ENCODE assay signal across 8 cellular contexts in the genomic region with DNA sequence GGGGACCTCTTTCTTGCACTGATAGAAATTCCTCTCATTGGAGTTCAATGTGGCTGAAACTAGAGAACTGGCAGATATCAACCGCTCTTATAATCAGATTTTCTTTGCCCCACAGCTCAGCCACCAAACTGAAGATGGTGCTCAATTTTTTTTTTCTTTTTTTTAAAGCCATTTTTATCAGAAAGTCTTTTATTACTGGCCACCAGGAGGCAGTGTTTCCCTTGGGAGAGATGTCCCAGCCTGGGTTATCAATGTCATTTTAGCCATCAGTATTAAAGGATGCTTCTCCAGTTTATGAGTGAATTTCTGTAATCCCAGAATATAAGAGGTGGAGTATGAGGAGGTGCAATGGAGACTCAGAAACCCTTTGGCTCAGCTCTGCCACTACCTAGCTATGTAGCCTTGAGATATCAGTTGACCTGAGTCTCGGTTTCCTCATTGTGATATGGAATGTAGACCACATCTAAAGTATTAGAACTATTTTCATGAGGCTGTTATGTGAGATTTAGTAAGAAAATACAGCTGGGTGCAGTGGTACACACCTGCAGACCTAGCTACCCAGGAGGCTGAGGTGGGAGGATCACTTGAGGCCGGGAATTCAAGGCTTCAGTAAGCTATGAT. TPM values are rescaled to one million over a fixed set of nuclear protein-coding genes. Genes with fewer than 3 reads are reported as not detected.
A peak's percentile ranks its signal among the peaks of the same experiment; 100 is the strongest.
DNase-seq lines count a peak whose midpoint lies in the region; ATAC-seq and TF ChIP-seq lines count a peak whose summit lies in the region.

No MANE protein-coding gene starts in this region.

- intact Hi-C loops in tibial artery (cut with DNase I; ENCODE audit: low total_unique reads) = no loop called here

- peaks cover 0 to 11% (median 4%) of the 10 kb centered on the region in 4 donors for H3K4me1 ChIP-seq in tibial artery

- DNase-seq in AG09309 (ENCODE audit: low read depth) (no peak), GM10266 (ENCODE audit: extremely low spot score) (peak; percentile 20), NCI-H510A treated with DMSO at 0.1 percent for 48 hours (lab: John Stamatoyannopoulos, UW) (peak; percentile 35), inferior parietal cortex (ENCODE audit: extremely low spot score) (peak; percentile 7), tibial artery (no peak), mucosa of gallbladder (ENCODE audit: low spot score) (no peak)
- DNase-seq in activated T-helper 9 cell treated with anti-CD3 and anti-CD28 coated beads, Interleukin-2, amount 50 U/mL, for 16 hours (ENCODE audit: low read depth) = peak; percentile 31

- no peaks in the 10 kb centered on the region for H3K27me3 ChIP-seq in tibial artery

- H3K4me3 ChIP-seq in AG09309 (ENCODE audit: control insufficient read depth, low read depth, low read length) (no peak overlapping the region), tibial artery (no peak overlapping the region)

- no peaks in the 10 kb centered on the region for H3K9me3 ChIP-seq in tibial artery

- peak; percentile 65 for TF ChIP-seq CTCF in AG09309 (IDR thresholded peaks at IDR 0.05; ENCODE audit: control insufficient read depth, insufficient read depth, low read depth, low read length, missing control alignments)
- peak; percentile 59 for TF ChIP-seq CTCF in GM10266 (IDR thresholded peaks at IDR 0.05; ENCODE audit: control insufficient read depth, insufficient read depth, low read depth, missing control alignments)
- peak; percentile 34 to 41 for TF ChIP-seq CTCF in tibial artery (IDR thresholded peaks at IDR 0.05)

- H3K36me3 ChIP-seq in tibial artery = no peaks in the 10 kb centered on the region

- no peak for ATAC-seq in GM21515 (IDR thresholded peaks at IDR 0.05; ENCODE audit: unreplicated experiment)

- no peak overlapping the region for H3K27ac ChIP-seq in tibial artery

RNA-seq across cellular contexts. Expression of a gene that starts 27.6 kb away (rescaled TPM):
- 1.5 TPM for total RNA-seq in mucosa of gallbladder

RNA-seq across cellular contexts. Expression of a gene that starts 39.1 kb away (rescaled TPM):
- 3.9 TPM for total RNA-seq in mucosa of gallbladder

RNA-seq across cellular contexts. Expression of a gene that starts 49.9 kb away (rescaled TPM):
- total RNA-seq in mucosa of gallbladder = 0.29 TPM

Comparison
In these comparisons a context has a peak if more than half of its experiments do, and no peak if none do; other contexts are left out.
1. DNase-seq: peak in GM10266 (single experiment), NCI-H510A treated with DMSO at 0.1 percent for 48 hours (single experiment), activated T-helper 9 cell treated with anti-CD3 and anti-CD28 coated beads, Interleukin-2, amount 50 U/mL, for 16 hours (single experiment) and inferior parietal cortex (single experiment); none in AG09309 (single experiment), tibial artery (0 of 2) and mucosa of gallbladder (single experiment).
2. Peak in every context shown above with its lines, with median percentiles within 50 percentile points of each other: CTCF ChIP-seq.